In the genomic region with DNA sequence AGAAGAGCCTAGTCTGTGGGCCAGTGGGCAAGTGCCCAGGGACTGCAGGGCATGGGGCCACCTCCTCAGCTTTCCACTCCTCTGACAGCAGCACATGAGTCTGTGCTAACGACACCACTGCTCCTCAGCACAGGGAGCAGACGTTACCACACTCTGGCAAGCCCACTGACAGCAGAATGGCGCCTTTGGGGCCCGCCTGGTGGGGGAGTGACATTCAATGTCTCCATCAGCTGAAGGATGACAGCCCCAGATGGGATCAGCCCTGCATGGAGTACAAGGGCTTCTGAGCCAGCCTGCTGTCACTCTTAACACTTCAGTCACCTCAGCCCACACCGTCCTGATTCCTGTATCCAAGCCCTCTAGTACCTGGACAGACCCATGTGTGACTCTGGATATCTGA, we compare ENCODE assay signal across 15 cellular contexts.
DNase-seq lines count a peak whose midpoint lies in the region; FAIRE-seq and TF ChIP-seq lines count a peak whose summit lies in the region.
"Had no signal": no experiment of that assay in that cellular context is flagged by ENCODE, and none has a peak within 500 bp of the region (broad histone marks: within the 10 kb centered on the region; RNA-seq: fewer than 3 reads in every experiment).

No MANE protein-coding gene starts in this region.

- no peak for FAIRE-seq in RCC 7860 (lab: Jason Lieb, UNC)
- FAIRE-seq in GM12892 (lab: Jason Lieb, UNC) = no peak
- FAIRE-seq: A549, GM19239 had no signal

- peak; percentile 65 for DNase-seq in NCI-H82 (lab: John Stamatoyannopoulos, UW)
- DNase-seq in NCI-H82 treated with DMSO at 0.1 percent for 48 hours (lab: John Stamatoyannopoulos, UW; ENCODE audit: unreplicated experiment) = no peak
- DNase-seq in NCI-H69 (lab: John Stamatoyannopoulos, UW) = peak; percentile 45
- DNase-seq in left kidney (ENCODE audit: low read depth, low spot score) = peak; percentile 61
- no peak for DNase-seq in RCC 7860 (ENCODE audit: low spot score)
- no peak for DNase-seq in GM12892 (ENCODE audit: insufficient read length)
- DNase-seq in amniotic stem cell (lab: John Stamatoyannopoulos, UW) = no peak
- DNase-seq: NCI-H1048, NCI-H1436 treated with DMSO at 0.1 percent for 48 hours, NCI-H2081 treated with DMSO at 0.1 percent for 48 hours, NCI-H345, Peyer's patch, Right ventricle myocardium superior had no signal

- TF ChIP-seq POLR2A in GM12892 (IDR thresholded peaks at IDR 0.05; ENCODE audit: low read depth, low read length) = no peak

Comparison
In these comparisons a context has a peak if more than half of its experiments do, and no peak if none do; other contexts are left out.
1. DNase-seq: peak in NCI-H82 (single experiment), NCI-H69 (single experiment) and left kidney (single experiment); none in NCI-H82 treated with DMSO at 0.1 percent for 48 hours (single experiment), RCC 7860 (single experiment), GM12892 (single experiment) and amniotic stem cell (single experiment).